1 cellular context compared by ENCODE assay signal in the genomic region with DNA sequence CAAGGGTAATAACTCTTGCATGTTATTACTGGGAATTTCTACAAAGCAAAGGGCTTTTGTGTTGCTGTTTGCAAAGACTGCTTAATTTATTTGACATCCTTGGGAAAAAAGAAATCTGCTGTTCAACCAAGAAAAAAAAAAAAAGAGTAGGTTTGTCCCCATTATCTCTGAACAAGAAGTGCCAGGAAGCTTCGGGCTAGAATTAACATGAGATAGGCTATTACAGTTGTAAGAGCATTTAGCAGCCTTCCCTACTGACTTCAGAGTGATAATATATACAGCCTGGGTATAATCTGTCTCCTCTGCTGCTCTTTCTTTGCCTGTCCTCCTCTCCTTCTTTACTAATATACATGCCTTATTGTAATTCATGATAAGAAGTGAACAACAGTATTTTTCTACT.
TF ChIP-seq lines count a peak whose summit lies in the region.

No MANE protein-coding gene starts in this region.

TF ChIP-seq in WTC11, 78 proteins besides CTCF, POLR2A, EP300 and RAD21 (continued from another document):
- TF ChIP-seq SMAD4 (CRISPR knock-in tag; IDR thresholded peaks at IDR 0.05) (no peak), JUN (CRISPR knock-in tag; IDR thresholded peaks at IDR 0.05) (no peak), SMAD3 (CRISPR knock-in tag; IDR thresholded peaks at IDR 0.05; ENCODE audit: borderline replicate concordance) (no peak), JAZF1 (CRISPR knock-in tag; IDR thresholded peaks at IDR 0.05) (no peak), ZNF396 (CRISPR knock-in tag; IDR thresholded peaks at IDR 0.05; ENCODE audit: borderline replicate concordance) (no peak), ZNF423 (CRISPR knock-in tag; IDR thresholded peaks at IDR 0.05) (no peak), ZNF263 (CRISPR knock-in tag; IDR thresholded peaks at IDR 0.05; ENCODE audit: low read depth) (no peak), CBFB (CRISPR knock-in tag; IDR thresholded peaks at IDR 0.05; ENCODE audit: low read depth) (no peak), NR3C1 (CRISPR knock-in tag; conservative IDR thresholded peaks at IDR 0.05; ENCODE audit: low read depth) (no peak), ZNF219 (CRISPR knock-in tag; IDR thresholded peaks at IDR 0.05; ENCODE audit: borderline replicate concordance) (no peak), FOXK1 (CRISPR knock-in tag; IDR thresholded peaks at IDR 0.05) (no peak)
- TF ChIP-seq, protein P1, sequence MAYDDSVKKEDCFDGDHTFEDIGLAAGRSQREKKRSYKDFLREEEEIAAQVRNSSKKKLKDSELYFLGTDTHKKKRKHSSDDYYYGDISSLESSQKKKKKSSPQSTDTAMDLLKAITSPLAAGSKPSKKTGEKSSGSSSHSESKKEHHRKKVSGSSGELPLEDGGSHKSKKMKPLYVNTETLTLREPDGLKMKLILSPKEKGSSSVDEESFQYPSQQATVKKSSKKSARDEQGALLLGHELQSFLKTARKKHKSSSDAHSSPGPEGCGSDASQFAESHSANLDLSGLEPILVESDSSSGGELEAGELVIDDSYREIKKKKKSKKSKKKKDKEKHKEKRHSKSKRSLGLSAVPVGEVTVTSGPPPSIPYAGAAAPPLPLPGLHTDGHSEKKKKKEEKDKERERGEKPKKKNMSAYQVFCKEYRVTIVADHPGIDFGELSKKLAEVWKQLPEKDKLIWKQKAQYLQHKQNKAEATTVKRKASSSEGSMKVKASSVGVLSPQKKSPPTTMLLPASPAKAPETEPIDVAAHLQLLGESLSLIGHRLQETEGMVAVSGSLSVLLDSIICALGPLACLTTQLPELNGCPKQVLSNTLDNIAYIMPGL (CRISPR knock-in tag; IDR thresholded peaks at IDR 0.05): no peak
- TF ChIP-seq, protein P2, sequence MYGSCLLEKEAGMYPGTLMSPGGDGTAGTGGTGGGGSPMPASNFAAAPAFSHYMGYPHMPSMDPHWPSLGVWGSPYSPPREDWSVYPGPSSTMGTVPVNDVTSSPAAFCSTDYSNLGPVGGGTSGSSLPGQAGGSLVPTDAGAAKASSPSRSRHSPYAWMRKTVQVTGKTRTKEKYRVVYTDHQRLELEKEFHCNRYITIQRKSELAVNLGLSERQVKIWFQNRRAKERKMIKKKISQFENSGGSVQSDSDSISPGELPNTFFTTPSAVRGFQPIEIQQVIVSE (CRISPR knock-in tag; IDR thresholded peaks at IDR 0.05; ENCODE audit: borderline replicate concordance): no peak
TF ChIP-seq in WTC11: peak in this region for 0.
